ENCODE assay signal across 1 cellular context in genomic region chr2:109616184-109616583, GRCh38.
TF ChIP-seq lines count a peak whose summit lies in the region.

No MANE protein-coding gene starts in this region.

TF ChIP-seq in endothelial cell of umbilical vein, 7 proteins besides CTCF, POLR2A, EP300 and RAD21:
- TF ChIP-seq POLR2AphosphoS5 (IDR thresholded peaks at IDR 0.05; ENCODE audit: insufficient read depth, low read depth, low read length) (no peak), FOS (IDR thresholded peaks at IDR 0.05; ENCODE audit: borderline replicate concordance, insufficient read depth, low read length) (no peak), MAX (IDR thresholded peaks at IDR 0.05; ENCODE audit: insufficient read depth, insufficient read length) (no peak), GATA2 (IDR thresholded peaks at IDR 0.05; ENCODE audit: insufficient read depth, insufficient read length, low read depth, low read length) (no peak), EZH2 (IDR thresholded peaks at IDR 0.05; ENCODE audit: borderline replicate concordance, low read depth, low read length, severe bottlenecking) (no peak), JUN (IDR thresholded peaks at IDR 0.05; ENCODE audit: borderline replicate concordance, insufficient read depth, insufficient read length, low read depth) (no peak), MYC (IDR thresholded peaks at IDR 0.05; ENCODE audit: low read depth, low read length) (no peak)
